In the genomic region with DNA sequence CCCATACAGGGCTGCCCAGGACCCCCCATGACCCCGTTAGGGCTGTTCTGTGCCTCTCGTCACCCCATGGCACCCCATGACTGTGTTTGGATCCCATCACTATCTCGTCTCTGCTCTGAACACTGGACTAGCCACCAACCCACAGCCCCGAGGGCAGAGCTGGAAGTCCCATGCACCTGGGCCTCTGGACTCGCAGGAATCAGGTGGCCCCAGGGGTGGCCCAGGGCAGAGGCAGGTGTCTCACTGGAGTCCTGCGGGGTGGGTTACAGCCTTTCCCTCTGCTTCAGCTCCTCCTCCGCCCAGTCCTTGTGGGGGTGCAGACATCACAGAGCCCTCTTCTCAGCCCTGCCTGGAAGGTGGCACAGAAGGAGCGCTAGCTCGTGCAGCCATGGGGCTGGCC, we compare ENCODE assay signal across 21 cellular contexts.
DNase-seq lines count a peak whose midpoint lies in the region; FAIRE-seq and TF ChIP-seq lines count a peak whose summit lies in the region.
"Had no signal": no experiment of that assay in that cellular context is flagged by ENCODE, and none has a peak within 500 bp of the region (broad histone marks: within the 10 kb centered on the region; RNA-seq: fewer than 3 reads in every experiment).

No MANE protein-coding gene starts in this region.

- no peak overlapping the region for H3K9ac ChIP-seq in BLaER1
- no peak overlapping the region for H3K9ac ChIP-seq in H1 (replicated peaks in 1 of 4; ENCODE audit: extremely low read depth in 1 of 4, low read depth in 3 of 4, low read length in 3 of 4)
- H3K9ac ChIP-seq in mesendoderm (ENCODE audit: low read length): no peak overlapping the region
- H3K9ac ChIP-seq: GM23248 had no signal

- no peaks in the 10 kb centered on the region for H3K27me3 ChIP-seq in BLaER1
- H3K27me3 ChIP-seq in H1 (replicated peaks in 1 of 4; ENCODE audit: control insufficient read depth in 3 of 4, extremely low read depth in 1 of 4, insufficient read depth in 3 of 4, low read length in 3 of 4): no peaks in the 10 kb centered on the region
- H3K27me3 ChIP-seq in stomach: peaks cover 0 to 9% (median 0%) of the 10 kb centered on the region in 3 donors
- H3K27me3 ChIP-seq in mesendoderm (ENCODE audit: insufficient read depth, low read length, poor library complexity): no peaks in the 10 kb centered on the region

- peak overlapping the region; percentile 31 for H3K27ac Mint-ChIP-seq in osteocyte (ENCODE audit: unreplicated experiment)
- H3K27ac Mint-ChIP-seq: CD8-positive, alpha-beta T cell; HFFc6 had no signal

- no peak overlapping the region for H3K14ac ChIP-seq in H1 (ENCODE audit: insufficient read length)

- H4K91ac ChIP-seq in H1 (replicated peaks; ENCODE audit: insufficient read length, low read length): no peak overlapping the region

- H2BK5ac ChIP-seq in H1 (ENCODE audit: low read depth, low read length): no peak overlapping the region
- no peak overlapping the region for H2BK5ac ChIP-seq in mesendoderm (ENCODE audit: low read length)

- H3K4me3 Mint-ChIP-seq in osteocyte (ENCODE audit: unreplicated experiment): no peak overlapping the region
- H3K4me3 Mint-ChIP-seq: CD8-positive, alpha-beta T cell; HFFc6 had no signal

- peaks cover 35% of the 10 kb centered on the region for H3K36me3 Mint-ChIP-seq in osteocyte (ENCODE audit: unreplicated experiment)
- H3K36me3 Mint-ChIP-seq: CD8-positive, alpha-beta T cell had no signal

- no peak overlapping the region for H3K27ac ChIP-seq in BLaER1
- H3K27ac ChIP-seq in H1 (ENCODE audit: low read depth, low read length): no peak overlapping the region
- no peak overlapping the region for H3K27ac ChIP-seq in stomach
- H3K27ac ChIP-seq in mesendoderm (ENCODE audit: low read depth, low read length): no peak overlapping the region
- H3K27ac ChIP-seq: GM23248, HL-60 had no signal

- no peak overlapping the region for H2BK12ac ChIP-seq in H1 (ENCODE audit: low read depth, low read length)

- WGBS in H1 (ENCODE audit: extremely low coverage in 1 of 2, insufficient coverage in 1 of 2, insufficient read length in 1 of 2, insufficient replicate concordance in 2 of 2, low coverage in 1 of 2, low lambda C conversion rate in 2 of 2, missing lambda C conversion rate in 1 of 2), 2 experiments: 91% methylated on average over 6 of the region's 9 CpGs; no CpG with 5 or more reads in 1 of the 2 experiments
- WGBS in stomach, 5 donors: 80 to 87% (median 84%) methylated on average over 9 of the region's 9 CpGs
- no CpG with 5 or more reads among the region's 9 CpGs for WGBS in mesendoderm (ENCODE audit: extremely low coverage, insufficient coverage, low lambda C conversion rate)

- no peak for TF ChIP-seq CTCF in H1 (IDR thresholded peaks at IDR 0.05; ENCODE audit: control extremely low read depth in 1 of 3, insufficient read depth in 1 of 3, low read depth in 1 of 3, low read length in 3 of 3)
- no peak for TF ChIP-seq CTCF in osteocyte (IDR thresholded peaks at IDR 0.05)
- TF ChIP-seq CTCF in stomach (IDR thresholded peaks at IDR 0.05): no peak

- H2AFZ ChIP-seq in H1 (ENCODE audit: low read length): no peak overlapping the region
- H2AFZ ChIP-seq: GM23248 had no signal

- H3K4me2 ChIP-seq in BLaER1 (peak overlapping the region; percentile 77; the same call in 1 of the 2 replicates), H1 (ENCODE audit: insufficient read depth in 1 of 2, low read depth in 2 of 2, low read length in 2 of 2) (no peak overlapping the region), mesendoderm (ENCODE audit: low read length) (no peak overlapping the region)

- no peaks in the 10 kb centered on the region for H3K9me3 Mint-ChIP-seq in osteocyte (ENCODE audit: unreplicated experiment)
- H3K9me3 Mint-ChIP-seq: CD8-positive, alpha-beta T cell; HFFc6 had no signal

- H3K56ac ChIP-seq in H1 (replicated peaks; ENCODE audit: insufficient read length, low read depth, low read length) (no peak overlapping the region), mesendoderm (ENCODE audit: low read length) (no peak overlapping the region)

- H3K79me2 ChIP-seq in H1 (ENCODE audit: control insufficient read depth in 1 of 2, insufficient read depth in 2 of 2, low read length in 2 of 2) (no peaks in the 10 kb centered on the region), mesendoderm (ENCODE audit: control insufficient read depth, insufficient read depth, low read length) (no peaks in the 10 kb centered on the region)

- no peaks in the 10 kb centered on the region for H3K9me3 ChIP-seq in BLaER1
- no peaks in the 10 kb centered on the region for H3K9me3 ChIP-seq in H1 (ENCODE audit: insufficient read depth in 2 of 2, low read depth in 1 of 2, low read length in 1 of 2)
- H3K9me3 ChIP-seq in stomach: no peaks in the 10 kb centered on the region

- no peak for FAIRE-seq in H1 (lab: Jason Lieb, UNC)
- FAIRE-seq: GM12878, H54, K562 had no signal

- peak; percentile 86 for DNase-seq in RPMI8226
- no peak for DNase-seq in H1 (ENCODE audit: low read depth in 1 of 2, low spot score in 2 of 2)
- DNase-seq in osteocyte (ENCODE audit: extremely low spot score, unreplicated experiment): no peak
- DNase-seq in activated CD4-positive, alpha-beta T cell treated with anti-CD3 and anti-CD28 coated beads for 1 hour: no peak
- DNase-seq in stomach: no peak
- no peak for DNase-seq in NOMO-1 treated with DMSO at 0.1 percent for 48 hours (lab: John Stamatoyannopoulos, UW; ENCODE audit: unreplicated experiment)
- DNase-seq in mesendoderm: no peak
- DNase-seq: AML-193; Calu3; CD8-positive, alpha-beta T cell; DND-41; EL; GM23248; HCEC 1CT; HFFc6; IMR-90 had no signal

- CTCF ChIA-PET in H1 (lab: Charles Lee; ENCODE audit: partially characterized antibody): interaction anchor here (1.4 kb wide), 1 partner anchor 61 kb away, joined by 4 read pairs; no protein-coding TSS in a partner anchor

- no peak overlapping the region for H3K4ac ChIP-seq in H1 (replicated peaks; ENCODE audit: insufficient read length, low read depth, low read length)
- H3K4ac ChIP-seq in mesendoderm (ENCODE audit: low read depth, low read length): no peak overlapping the region

- no peak for TF ChIP-seq RAD21 in H1 (IDR thresholded peaks at IDR 0.05 in 1 of 2, conservative IDR thresholded peaks at IDR 0.05 in 1 of 2; ENCODE audit: low read depth in 2 of 2, low read length in 2 of 2)

- POLR2A ChIA-PET in H1 (lab: Charles Lee; ENCODE audit: partially characterized antibody): no interaction called here

- H2BK15ac ChIP-seq in H1 (ENCODE audit: low read length) (no peak overlapping the region), mesendoderm (replicated peaks; ENCODE audit: low read depth) (no peak overlapping the region)

- H2BK120ac ChIP-seq in H1 (replicated peaks; ENCODE audit: low read depth, low read length): no peak overlapping the region
- H2BK120ac ChIP-seq in mesendoderm (ENCODE audit: low read depth, low read length): no peak overlapping the region

- H3K79me1 ChIP-seq in H1 (ENCODE audit: low read depth, low read length) (no peaks in the 10 kb centered on the region), mesendoderm (ENCODE audit: low read length) (peaks cover 12% of the 10 kb centered on the region)

- H2BK20ac ChIP-seq in H1 (ENCODE audit: low read length): no peak overlapping the region

- H4K20me1 ChIP-seq in BLaER1 (peaks cover 100% of the 10 kb centered on the region), H1 (replicated peaks in 1 of 2; ENCODE audit: control insufficient read depth in 1 of 2, insufficient read depth in 2 of 2, low read length in 2 of 2) (no peaks in the 10 kb centered on the region)

- no peak for TF ChIP-seq POLR2A in H1 (IDR thresholded peaks at IDR 0.05; ENCODE audit: control extremely low read depth in 1 of 2, low read depth in 2 of 2, low read length in 2 of 2)
- TF ChIP-seq POLR2A in stomach (IDR thresholded peaks at IDR 0.05): no peak

- H3K27me3 Mint-ChIP-seq in osteocyte (ENCODE audit: unreplicated experiment): no peaks in the 10 kb centered on the region

- H3K36me3 ChIP-seq in BLaER1 (peaks cover 27% of the 10 kb centered on the region; the same call in 1 of the 2 replicates), H1 (ENCODE audit: control insufficient read depth in 2 of 4, insufficient read depth in 4 of 4, low read length in 3 of 4) (no peaks in the 10 kb centered on the region), stomach (peaks cover 0 to 12% (median 0%) of the 10 kb centered on the region in 4 donors), mesendoderm (ENCODE audit: control insufficient read depth, insufficient read depth, low read length) (peaks cover 10% of the 10 kb centered on the region)

- no peak overlapping the region for H2AK5ac ChIP-seq in H1 (ENCODE audit: low read depth, low read length)
- no peak overlapping the region for H2AK5ac ChIP-seq in mesendoderm (ENCODE audit: low read length)

- peaks cover 1% of the 10 kb centered on the region; the same call in 1 of the 2 replicates for H3K23me2 ChIP-seq in H1 (ENCODE audit: low read depth, low read length)

- no peak for TF ChIP-seq EP300 in H1 (IDR thresholded peaks at IDR 0.05; ENCODE audit: borderline replicate concordance in 1 of 2, low read depth in 2 of 2, low read length in 2 of 2)
- TF ChIP-seq EP300 in stomach (IDR thresholded peaks at IDR 0.05): no peak

- H4K5ac ChIP-seq in H1 (ENCODE audit: insufficient read length, low read depth, low read length) (no peak overlapping the region), mesendoderm (ENCODE audit: low read length) (no peak overlapping the region)

- H3K4me1 ChIP-seq in BLaER1 (peaks cover 84% of the 10 kb centered on the region), H1 (replicated peaks in 1 of 4; ENCODE audit: control insufficient read depth in 3 of 4, insufficient read depth in 4 of 4, low read length in 3 of 4) (no peaks in the 10 kb centered on the region; a peak in 1 of 7 replicates), stomach (peaks cover 0 to 58% (median 31%) of the 10 kb centered on the region in 4 donors), mesendoderm (ENCODE audit: control insufficient read depth, low read depth, low read length) (no peaks in the 10 kb centered on the region)

- no peak overlapping the region for H3K23ac ChIP-seq in H1 (ENCODE audit: insufficient read length)
- no peak overlapping the region for H3K23ac ChIP-seq in mesendoderm (ENCODE audit: low read length)

- H3K4me3 ChIP-seq in BLaER1: no peak overlapping the region
- H3K4me3 ChIP-seq in H1 (ENCODE audit: extremely low read depth in 1 of 4, insufficient read depth in 2 of 4, low read depth in 3 of 4, low read length in 4 of 4): no peak overlapping the region
- no peak overlapping the region for H3K4me3 ChIP-seq in stomach
- H3K4me3 ChIP-seq in mesendoderm (ENCODE audit: low read length): no peak overlapping the region
- H3K4me3 ChIP-seq: GM12878, GM23248, K562 had no signal

- intact Hi-C loops in stomach (cut with DNase I; ENCODE audit: low total_unique reads): no loop called here

- peaks cover 8% of the 10 kb centered on the region for H3K4me1 Mint-ChIP-seq in osteocyte (ENCODE audit: unreplicated experiment)

- H3K18ac ChIP-seq in H1 (ENCODE audit: extremely low read depth, low read length) (no peak overlapping the region), mesendoderm (ENCODE audit: low read length) (no peak overlapping the region)

- H4K8ac ChIP-seq in H1 (ENCODE audit: extremely low read depth, insufficient read depth, low read length) (peak overlapping the region; percentile 46; the same call in 1 of the 2 replicates), mesendoderm (ENCODE audit: low read depth, low read length) (no peak overlapping the region)

TF ChIP-seq in H1, 55 proteins besides CTCF, POLR2A, EP300 and RAD21 (continues in another document):
- no peak for TF ChIP-seq PHF8 (conservative IDR thresholded peaks at IDR 0.05; ENCODE audit: low read depth, low read length)
- TF ChIP-seq KDM5A (IDR thresholded peaks at IDR 0.05; ENCODE audit: low read length): no peak
